Comparison of ENCODE assay signal across 8 cellular contexts in the genomic region with DNA sequence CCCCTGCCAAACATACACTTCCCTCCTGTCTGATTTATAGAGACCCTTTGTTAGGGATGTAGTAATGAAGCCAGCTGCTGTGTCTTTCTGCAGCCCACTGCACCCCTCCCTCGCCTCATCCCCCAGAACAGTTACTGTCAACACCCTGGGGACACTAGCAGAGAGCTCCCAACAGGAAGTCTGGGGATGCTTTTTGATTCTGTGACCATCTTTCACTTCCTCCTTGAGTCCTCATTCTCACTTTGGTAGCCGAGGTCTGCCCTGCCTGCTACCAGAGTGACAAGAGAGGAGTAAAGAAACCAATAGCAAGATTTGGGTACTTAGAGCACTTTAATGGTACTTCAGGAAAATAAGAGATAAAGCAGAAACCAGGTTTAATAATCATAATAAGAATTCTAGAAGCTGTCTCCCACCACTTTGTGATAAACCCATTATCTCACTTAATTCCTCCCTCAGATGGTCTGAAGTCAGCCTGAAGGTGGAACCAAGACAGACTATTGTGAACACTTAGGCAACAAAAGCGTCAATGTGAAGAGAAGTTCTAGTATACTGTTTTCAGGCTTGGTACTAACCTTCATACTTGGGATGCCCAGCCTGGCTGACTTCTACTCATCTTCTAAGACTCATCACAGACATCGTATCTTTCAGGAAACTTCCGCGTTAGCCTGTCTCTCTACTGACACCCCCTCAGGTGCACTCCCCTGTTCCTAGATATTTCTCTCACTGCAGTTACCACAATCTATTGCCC.
A peak's percentile ranks its signal among the peaks of the same experiment; 100 is the strongest.
DNase-seq lines count a peak whose midpoint lies in the region; ATAC-seq and TF ChIP-seq lines count a peak whose summit lies in the region.

No MANE protein-coding gene starts in this region.

- H3K9me3 Mint-ChIP-seq in dendritic cell treated with granulocyte-macrophage colony-stimulating factor and Interleukin-4, amounts not matched to agents 40 ng/mL and 50 ng/mL, for 4 days = no peaks in the 10 kb centered on the region

- no peaks in the 10 kb centered on the region for H3K36me3 Mint-ChIP-seq in dendritic cell treated with granulocyte-macrophage colony-stimulating factor and Interleukin-4, amounts not matched to agents 40 ng/mL and 50 ng/mL, for 4 days (ENCODE audit: low read depth)

- no peak for TF ChIP-seq CTCF in coronary artery (IDR thresholded peaks at IDR 0.05)
- TF ChIP-seq CTCF in left ventricle myocardium inferior (IDR thresholded peaks at IDR 0.05; ENCODE audit: borderline replicate concordance) = no peak

- H3K27ac ChIP-seq in coronary artery (no peak overlapping the region), left ventricle myocardium inferior (replicated peaks) (no peak overlapping the region)

- H3K4me1 ChIP-seq in left ventricle myocardium inferior = no peaks in the 10 kb centered on the region

- H3K36me3 ChIP-seq in left ventricle myocardium inferior = no peaks in the 10 kb centered on the region

- no peak for DNase-seq in coronary artery (ENCODE audit: low spot score)
- no peak for DNase-seq in NCI-H1694 (lab: John Stamatoyannopoulos, UW)
- no peak for DNase-seq in left ventricle myocardium inferior
- no peak for DNase-seq in ecto neural progenitor cell (ENCODE audit: low spot score)

- H3K27ac Mint-ChIP-seq in dendritic cell treated with granulocyte-macrophage colony-stimulating factor and Interleukin-4, amounts not matched to agents 40 ng/mL and 50 ng/mL, for 4 days = peak overlapping the region; percentile 30

- H3K27me3 Mint-ChIP-seq in dendritic cell treated with granulocyte-macrophage colony-stimulating factor and Interleukin-4, amounts not matched to agents 40 ng/mL and 50 ng/mL, for 4 days = no peaks in the 10 kb centered on the region

- peaks cover 29% of the 10 kb centered on the region for H3K4me1 Mint-ChIP-seq in dendritic cell treated with granulocyte-macrophage colony-stimulating factor and Interleukin-4, amounts not matched to agents 40 ng/mL and 50 ng/mL, for 4 days (ENCODE audit: low read depth)

- H3K9me3 ChIP-seq in left ventricle myocardium inferior (replicated peaks) = no peaks in the 10 kb centered on the region

- H3K27me3 ChIP-seq in left ventricle myocardium inferior (ENCODE audit: low read depth) = no peaks in the 10 kb centered on the region

- H3K4me3 Mint-ChIP-seq in dendritic cell treated with granulocyte-macrophage colony-stimulating factor and Interleukin-4, amounts not matched to agents 40 ng/mL and 50 ng/mL, for 4 days = peak overlapping the region; percentile 2

- no peak overlapping the region for H3K4me3 ChIP-seq in coronary artery
- H3K4me3 ChIP-seq in left ventricle myocardium inferior = no peak overlapping the region

- intact Hi-C loops in dendritic cell treated with granulocyte-macrophage colony-stimulating factor and Interleukin-4, amounts not matched to agents 40 ng/mL and 50 ng/mL, for 4 days (cut with micrococcal nuclease) = no loop called here
- intact Hi-C loops in left ventricle myocardium inferior (cut with micrococcal nuclease) = no loop called here

- ATAC-seq in GM18498 (IDR thresholded peaks at IDR 0.05; ENCODE audit: unreplicated experiment) = peak; percentile 99
- peak; percentile 99 for ATAC-seq in GM21447 (IDR thresholded peaks at IDR 0.05; ENCODE audit: unreplicated experiment)
- ATAC-seq in HG03520 (IDR thresholded peaks at IDR 0.05; ENCODE audit: unreplicated experiment) = peak; percentile 98
